8 cellular contexts compared by ENCODE assay signal in genomic region chr11:67420646-67421420, GRCh38. TPM values are rescaled to one million over a fixed set of nuclear protein-coding genes. Genes with fewer than 3 reads are reported as not detected.
A peak's percentile ranks its signal among the peaks of the same experiment; 100 is the strongest.
DNase-seq lines count a peak whose midpoint lies in the region; ATAC-seq and TF ChIP-seq lines count a peak whose summit lies in the region.

No MANE protein-coding gene starts in this region.

- 1% methylated on average over 62 to 96 of the region's 96 CpGs for WGBS in adipose tissue, 3 donors
- 0 to 1% methylated on average over 65 to 96 of the region's 96 CpGs for WGBS in heart right ventricle, 2 donors

- no peaks in the 10 kb centered on the region for H3K36me3 Mint-ChIP-seq in progenitor cell of endocrine pancreas (ENCODE audit: insufficient read depth)

- peaks cover 15% of the 10 kb centered on the region for H3K27me3 Mint-ChIP-seq in progenitor cell of endocrine pancreas

- no peaks in the 10 kb centered on the region for H3K9me3 Mint-ChIP-seq in progenitor cell of endocrine pancreas (ENCODE audit: low read depth)

- H3K9me3 ChIP-seq in heart right ventricle (no peaks in the 10 kb centered on the region), upper lobe of right lung (no peaks in the 10 kb centered on the region)

- intact Hi-C loops in heart right ventricle (cut with DNase I) = loop anchor here in 1 of 10 donors (10.0 kb wide), 1 partner anchor 66 kb away; the partner anchor contains the start of gene POLD4
- intact Hi-C loops in upper lobe of right lung (cut with DNase I) = no loop called here

- TF ChIP-seq CTCF in GM12864 (IDR thresholded peaks at IDR 0.05; ENCODE audit: low read depth, low read length, missing control alignments) (no peak), heart right ventricle (IDR thresholded peaks at IDR 0.05) (peak in 1 of 9 donors; percentile 2), progenitor cell of endocrine pancreas (IDR thresholded peaks at IDR 0.05; ENCODE audit: unreplicated experiment) (no peak), upper lobe of right lung (IDR thresholded peaks at IDR 0.05) (no peak)

- H3K4me1 ChIP-seq in heart right ventricle (peaks cover 20 to 53% (median 44%) of the 10 kb centered on the region in 9 donors), upper lobe of right lung (peaks cover 32% of the 10 kb centered on the region)

- H3K4me1 Mint-ChIP-seq in progenitor cell of endocrine pancreas (ENCODE audit: low read depth) = peaks cover 3% of the 10 kb centered on the region

- ATAC-seq in HG02763 (IDR thresholded peaks at IDR 0.05; ENCODE audit: unreplicated experiment) (peak; percentile 76), heart right ventricle (peak; percentile 85 to 96 (median 92)), upper lobe of right lung (peak; percentile 96)

- H3K4me3 Mint-ChIP-seq in progenitor cell of endocrine pancreas (ENCODE audit: low read depth) = peak overlapping the region; percentile 57

- H3K27me3 ChIP-seq in heart right ventricle = peaks cover 0 to 6% (median 0%) of the 10 kb centered on the region in 7 donors
- no peaks in the 10 kb centered on the region for H3K27me3 ChIP-seq in upper lobe of right lung

- DNase-seq in GM12864 (ENCODE audit: low read depth) (no peak), NCI-H1436 treated with DMSO at 0.1 percent for 48 hours (lab: John Stamatoyannopoulos, UW) (peak; percentile 49), SW480 (ENCODE audit: low spot score) (peak; percentile 91), heart right ventricle (peak; percentile 96 to 98), progenitor cell of endocrine pancreas (ENCODE audit: low spot score, unreplicated experiment) (peak; percentile 98), upper lobe of right lung (peak; percentile 99)

- no peaks in the 10 kb centered on the region for H3K36me3 ChIP-seq in heart right ventricle
- H3K36me3 ChIP-seq in upper lobe of right lung = no peaks in the 10 kb centered on the region

- peak overlapping the region; percentile 26 for H3K27ac ChIP-seq in adipose tissue (ENCODE audit: low read depth, low read length)
- H3K27ac ChIP-seq in heart right ventricle = peak overlapping the region; percentile 25 to 98 (median 92)
- H3K27ac ChIP-seq in upper lobe of right lung = peak overlapping the region; percentile 79

- H3K4me3 ChIP-seq in GM12864 (ENCODE audit: low read depth, low read length) = peak overlapping the region; percentile 55
- H3K4me3 ChIP-seq in heart right ventricle = peak overlapping the region in 9 of 10 donors; percentile 48 to 62 (median 56)
- peak overlapping the region; percentile 54 for H3K4me3 ChIP-seq in upper lobe of right lung

- peak overlapping the region; percentile 89 for H3K27ac Mint-ChIP-seq in progenitor cell of endocrine pancreas

RNA-seq across cellular contexts. Expression of gene CARNS1, which starts 5.4 kb away (rescaled TPM):
- polyA plus RNA-seq in adipose tissue (1 to 10 TPM in 2 of 3 donors, under 1 TPM in 1; 0.32 to 2.6 (median 2.1) TPM), heart right ventricle (10 to 100 TPM in 1 of 2 donors, under 1 TPM in 1; 0.55 to 10.9 TPM)
- total RNA-seq in heart right ventricle (10 to 100 TPM in 9 of 10 donors, 1 to 10 TPM in 1; 6.1 to 26.6 (median 19.0) TPM), progenitor cell of endocrine pancreas (0.29 and 0.53 TPM in 2 replicates), upper lobe of right lung (2.7 TPM)

RNA-seq across cellular contexts. Expression of gene RPS6KB2, which starts 7.5 kb away (rescaled TPM):
- 10 to 100 TPM; 32.7 to 39.5 (median 35.4) TPM for polyA plus RNA-seq in adipose tissue
- 10 to 100 TPM; 16.3 to 30.4 (median 20.8) TPM for total RNA-seq in heart right ventricle
- polyA plus RNA-seq in heart right ventricle = 10 to 100 TPM; 32.2 to 46.3 TPM
- total RNA-seq in progenitor cell of endocrine pancreas = 51.7 and 53.8 TPM in 2 replicates
- total RNA-seq in upper lobe of right lung = 40.0 TPM

RNA-seq across cellular contexts. Expression of gene PTPRCAP, which starts 16.6 kb away (rescaled TPM):
- polyA plus RNA-seq in adipose tissue (1 to 10 TPM; 2.9 to 8.0 (median 4.1) TPM), heart right ventricle (1 to 10 TPM; 1.7 to 3.1 TPM)
- total RNA-seq in heart right ventricle (10 to 100 TPM in 1 of 10 donors, 1 to 10 TPM in 3, under 1 TPM in 4, not detected in 2; 0.42 to 10.1 (median 0.96) TPM), progenitor cell of endocrine pancreas (0.73 and 2.3 TPM in 2 replicates), upper lobe of right lung (17.7 TPM)

RNA-seq across cellular contexts. Expression of gene TBC1D10C, which starts 16.9 kb away (rescaled TPM):
- polyA plus RNA-seq in adipose tissue (1 to 10 TPM; 2.2 to 6.6 (median 2.4) TPM), heart right ventricle (1 to 10 TPM in 1 of 2 donors, under 1 TPM in 1; 0.62 to 1.4 TPM)
- total RNA-seq in heart right ventricle (1 to 10 TPM in 2 of 10 donors, under 1 TPM in 8; 0.26 to 7.1 (median 0.65) TPM), progenitor cell of endocrine pancreas (0.24 TPM in 1 of 2 replicates, not detected in the other), upper lobe of right lung (26.8 TPM)

RNA-seq across cellular contexts. Expression of gene PPP1CA, which starts 19.2 kb away (rescaled TPM):
- polyA plus RNA-seq in adipose tissue (10 to 100 TPM; 82.3 to 97.8 (median 93.6) TPM), heart right ventricle (100 to 1,000 TPM in 1 of 2 donors, 10 to 100 TPM in 1; 80.2 to 186 TPM)
- total RNA-seq in heart right ventricle (100 to 1,000 TPM in 7 of 10 donors, 10 to 100 TPM in 3; 92.0 to 143 (median 103) TPM), progenitor cell of endocrine pancreas (140 and 145 TPM in 2 replicates), upper lobe of right lung (134 TPM)

Comparison
In these comparisons a context has a peak if more than half of its experiments do, and no peak if none do; other contexts are left out.
1. H3K27ac ChIP-seq: peak in every context shown above with its lines; median percentile 92 in heart right ventricle; 79 in upper lobe of right lung; 26 in adipose tissue.